In genomic region chr16:5448798-5449197, GRCh38 we compare ENCODE assay signal across 36 cellular contexts.
"Had no signal": no experiment of that assay in that cellular context is flagged by ENCODE, and none has a peak within 500 bp of the region (broad histone marks: within the 10 kb centered on the region; RNA-seq: fewer than 3 reads in every experiment).

No MANE protein-coding gene starts in this region.

- ATAC-seq: activated naive CD4-positive, alpha-beta T cell treated with anti-CD3 and anti-CD28 coated beads, Interleukin-2, amount 50 U/mL, for 72 hours; activated naive CD8-positive, alpha-beta T cell treated with anti-CD3 and anti-CD28 coated beads, Interleukin-2, amount 50 U/mL, for 24 hours; activated T-cell treated with anti-CD3 and anti-CD28 coated beads, Interleukin-2, amount 50 U/mL, for 4 hours; activated T-cell treated with anti-CD3 and anti-CD28 coated beads, Interleukin-2, amount 50 U/mL, for 72 hours; activated T-helper 17 cell treated with anti-CD3 and anti-CD28 coated beads, Interleukin-2, amount 50 U/mL, for 72 hours; body of pancreas had no signal

- FAIRE-seq: astrocyte had no signal

- H3K27ac ChIP-seq: adrenal gland, ascending aorta, body of pancreas, brain microvascular endothelial cell, breast epithelium, cardiac muscle cell had no signal

- H3K9me3 Mint-ChIP-seq: activated naive CD4-positive, alpha-beta T cell treated with anti-CD3 and anti-CD28 coated beads for 36 hours; activated naive CD4-positive, alpha-beta T cell treated with anti-CD3 and anti-CD28 coated beads, Interleukin-2, amount 50 U/mL, for 24 hours; activated naive CD4-positive, alpha-beta T cell treated with anti-CD3 and anti-CD28 coated beads, Interleukin-2, amount 50 U/mL, for 72 hours; activated naive CD8-positive, alpha-beta T cell treated with anti-CD3 and anti-CD28 coated beads for 36 hours; activated naive CD8-positive, alpha-beta T cell treated with anti-CD3 and anti-CD28 coated beads, Interleukin-2, amount 50 U/mL, for 24 hours; activated T-cell treated with anti-CD3 and anti-CD28 coated beads, Interleukin-2, amount 50 U/mL, for 24 hours; activated T-cell treated with anti-CD3 and anti-CD28 coated beads, Interleukin-2, amount 50 U/mL, for 4 hours; activated T-helper 1 cell treated with anti-CD3 and anti-CD28 coated beads, Interleukin-12 subunit alpha, Interleukin-12 subunit beta, Interleukin-2, Interleukin-4 antibody, amounts not matched to agents 30 ng/mL and 10 ng/mL and 1 ng/mL, durations not matched to agents 14 hours and 24 hours and 36 hours; activated T-helper 17 cell treated with anti-CD3 and anti-CD28 coated beads, Interleukin-2, amount 50 U/mL, for 72 hours; activated T-helper 2 cell treated with anti-CD3 and anti-CD28 coated beads, Interferon-gamma antibody, Interleukin-2, Interleukin-4, amounts not matched to agents 10 μg/mL and 5 μg/mL and 100 μg/mL, durations not matched to agents 14 hours and 24 hours and 36 hours; brain had no signal

- H3K27ac Mint-ChIP-seq: activated naive CD4-positive, alpha-beta T cell treated with anti-CD3 and anti-CD28 coated beads for 36 hours; activated naive CD4-positive, alpha-beta T cell treated with anti-CD3 and anti-CD28 coated beads, Interleukin-2, amount 10 ng/mL, durations not matched to agents 7 days and 5 days; activated naive CD4-positive, alpha-beta T cell treated with anti-CD3 and anti-CD28 coated beads, Interleukin-2, amount 50 U/mL, for 24 hours; activated naive CD4-positive, alpha-beta T cell treated with anti-CD3 and anti-CD28 coated beads, Interleukin-2, amount 50 U/mL, for 72 hours; activated naive CD8-positive, alpha-beta T cell; activated naive CD8-positive, alpha-beta T cell treated with anti-CD3 and anti-CD28 coated beads for 36 hours; activated naive CD8-positive, alpha-beta T cell treated with anti-CD3 and anti-CD28 coated beads, Interleukin-2, amount 10 ng/mL, durations not matched to agents 7 days and 5 days; activated naive CD8-positive, alpha-beta T cell treated with anti-CD3 and anti-CD28 coated beads, Interleukin-2, amount 50 U/mL, for 24 hours; activated T-cell treated with anti-CD3 and anti-CD28 coated beads, Interleukin-2, amount 50 U/mL, for 24 hours; activated T-cell treated with anti-CD3 and anti-CD28 coated beads, Interleukin-2, amount 50 U/mL, for 72 hours; activated T-helper 1 cell treated with anti-CD3 and anti-CD28 coated beads, Interleukin-12 subunit alpha, Interleukin-12 subunit beta, Interleukin-2, Interleukin-4 antibody, amounts not matched to agents 30 ng/mL and 10 ng/mL and 1 ng/mL, durations not matched to agents 14 hours and 24 hours and 36 hours; activated T-helper 17 cell treated with anti-CD3 and anti-CD28 coated beads, Interleukin-2, amount 50 U/mL, for 72 hours; activated T-helper 2 cell treated with anti-CD3 and anti-CD28 coated beads, Interferon-gamma antibody, Interleukin-2, Interleukin-4, amounts not matched to agents 10 μg/mL and 5 μg/mL and 100 μg/mL, durations not matched to agents 14 hours and 24 hours and 36 hours; brain had no signal

- H3K4me3 ChIP-seq: adrenal gland, ascending aorta, body of pancreas, breast epithelium, cardiac muscle cell had no signal

- H3K36me3 ChIP-seq: adrenal gland, ascending aorta, brain microvascular endothelial cell, breast epithelium, cardiac muscle cell had no signal

- H3K9me3 ChIP-seq: adrenal gland, ascending aorta, body of pancreas, breast epithelium had no signal

- DNase-seq: activated effector memory CD4-positive, alpha-beta T cell treated with anti-CD3 and anti-CD28 coated beads, Interleukin-2, amount 50 U/mL, for 16 hours; activated effector memory CD4-positive, alpha-beta T cell treated with Interleukin-2 at 50 U/mL for 16 hours; activated gamma-delta T cell; activated gamma-delta T cell treated with Interleukin-2 at 50 U/mL for 16 hours; activated naive CD4-positive, alpha-beta T cell; activated naive CD4-positive, alpha-beta T cell treated with anti-CD3 and anti-CD28 coated beads for 36 hours; activated naive CD4-positive, alpha-beta T cell treated with anti-CD3 and anti-CD28 coated beads, Interleukin-2, amount 10 ng/mL, durations not matched to agents 7 days and 5 days; activated naive CD4-positive, alpha-beta T cell treated with anti-CD3 and anti-CD28 coated beads, Interleukin-2, amount 50 U/mL, for 16 hours; activated naive CD4-positive, alpha-beta T cell treated with Interleukin-2 at 50 U/mL for 16 hours; activated naive CD8-positive, alpha-beta T cell treated with anti-CD3 and anti-CD28 coated beads for 36 hours; activated naive CD8-positive, alpha-beta T cell treated with anti-CD3 and anti-CD28 coated beads, Interleukin-2, amount 10 ng/mL, durations not matched to agents 7 days and 5 days; activated naive CD8-positive, alpha-beta T cell treated with anti-CD3 and anti-CD28 coated beads, Interleukin-2, amount 50 U/mL, for 24 hours; activated T-cell treated with anti-CD3 and anti-CD28 coated beads, Interleukin-2, amount 50 U/mL, for 1 hour; activated T-cell treated with anti-CD3 and anti-CD28 coated beads, Interleukin-2, amount 50 U/mL, for 24 hours; activated T-cell treated with anti-CD3 and anti-CD28 coated beads, Interleukin-2, amount 50 U/mL, for 4 hours; activated T-cell treated with anti-CD3 and anti-CD28 coated beads, Interleukin-2, amount 50 U/mL, for 48 hours; activated T-cell treated with anti-CD3 and anti-CD28 coated beads, Interleukin-2, amount 50 U/mL, for 72 hours; adrenal gland; amniotic stem cell; aorta; body of pancreas; brain microvascular endothelial cell; central memory CD4-positive, alpha-beta T cell; cerebellar nuclear complex had no signal

- H3K27me3 Mint-ChIP-seq: activated naive CD4-positive, alpha-beta T cell treated with anti-CD3 and anti-CD28 coated beads, Interleukin-2, amount 10 ng/mL, durations not matched to agents 7 days and 5 days; activated naive CD8-positive, alpha-beta T cell treated with anti-CD3 and anti-CD28 coated beads, Interleukin-2, amount 10 ng/mL, durations not matched to agents 7 days and 5 days had no signal

- H3K4me1 Mint-ChIP-seq: activated naive CD4-positive, alpha-beta T cell treated with anti-CD3 and anti-CD28 coated beads, Interleukin-2, amount 10 ng/mL, durations not matched to agents 7 days and 5 days; activated naive CD4-positive, alpha-beta T cell treated with anti-CD3 and anti-CD28 coated beads, Interleukin-2, amount 50 U/mL, for 24 hours; activated naive CD8-positive, alpha-beta T cell treated with anti-CD3 and anti-CD28 coated beads for 36 hours; activated naive CD8-positive, alpha-beta T cell treated with anti-CD3 and anti-CD28 coated beads, Interleukin-2, amount 10 ng/mL, durations not matched to agents 7 days and 5 days; activated naive CD8-positive, alpha-beta T cell treated with anti-CD3 and anti-CD28 coated beads, Interleukin-2, amount 50 U/mL, for 24 hours; activated T-helper 17 cell treated with anti-CD3 and anti-CD28 coated beads, Interleukin-2, amount 50 U/mL, for 72 hours; central memory CD8-positive, alpha-beta T cell had no signal

- H3K4me1 ChIP-seq: adrenal gland, ascending aorta, body of pancreas, breast epithelium had no signal

- H3K27me3 ChIP-seq: adrenal gland, ascending aorta, body of pancreas, brain microvascular endothelial cell had no signal

- H3K4me3 Mint-ChIP-seq: activated naive CD4-positive, alpha-beta T cell treated with anti-CD3 and anti-CD28 coated beads for 36 hours; activated naive CD4-positive, alpha-beta T cell treated with anti-CD3 and anti-CD28 coated beads, Interleukin-2, amount 10 ng/mL, durations not matched to agents 7 days and 5 days; activated naive CD4-positive, alpha-beta T cell treated with anti-CD3 and anti-CD28 coated beads, Interleukin-2, amount 50 U/mL, for 24 hours; activated naive CD8-positive, alpha-beta T cell; activated naive CD8-positive, alpha-beta T cell treated with anti-CD3 and anti-CD28 coated beads for 36 hours; activated naive CD8-positive, alpha-beta T cell treated with anti-CD3 and anti-CD28 coated beads, Interleukin-2, amount 10 ng/mL, durations not matched to agents 7 days and 5 days; activated naive CD8-positive, alpha-beta T cell treated with anti-CD3 and anti-CD28 coated beads, Interleukin-2, amount 50 U/mL, for 24 hours; activated T-cell treated with anti-CD3 and anti-CD28 coated beads, Interleukin-2, amount 50 U/mL, for 24 hours; activated T-cell treated with anti-CD3 and anti-CD28 coated beads, Interleukin-2, amount 50 U/mL, for 4 hours; activated T-cell treated with anti-CD3 and anti-CD28 coated beads, Interleukin-2, amount 50 U/mL, for 72 hours; activated T-helper 1 cell treated with anti-CD3 and anti-CD28 coated beads, Interleukin-12 subunit alpha, Interleukin-12 subunit beta, Interleukin-2, Interleukin-4 antibody, amounts not matched to agents 30 ng/mL and 10 ng/mL and 1 ng/mL, durations not matched to agents 14 hours and 24 hours and 36 hours; activated T-helper 17 cell treated with anti-CD3 and anti-CD28 coated beads, Interleukin-2, amount 50 U/mL, for 72 hours; brain; central memory CD8-positive, alpha-beta T cell had no signal

- H3K36me3 Mint-ChIP-seq: activated naive CD4-positive, alpha-beta T cell treated with anti-CD3 and anti-CD28 coated beads, Interleukin-2, amount 10 ng/mL, durations not matched to agents 7 days and 5 days; activated naive CD4-positive, alpha-beta T cell treated with anti-CD3 and anti-CD28 coated beads, Interleukin-2, amount 50 U/mL, for 24 hours; activated naive CD4-positive, alpha-beta T cell treated with anti-CD3 and anti-CD28 coated beads, Interleukin-2, amount 50 U/mL, for 72 hours; activated naive CD8-positive, alpha-beta T cell; activated naive CD8-positive, alpha-beta T cell treated with anti-CD3 and anti-CD28 coated beads for 36 hours; activated naive CD8-positive, alpha-beta T cell treated with anti-CD3 and anti-CD28 coated beads, Interleukin-2, amount 10 ng/mL, durations not matched to agents 7 days and 5 days; brain had no signal
